8 cellular contexts compared by ENCODE assay signal in genomic region chr3:177538743-177539730, GRCh38.
DNase-seq lines count a peak whose midpoint lies in the region; ATAC-seq and TF ChIP-seq lines count a peak whose summit lies in the region.

No MANE protein-coding gene starts in this region.

- H3K79me2 ChIP-seq in PC-3 (ENCODE audit: low read length) = no peaks in the 10 kb centered on the region

- H3K36me3 ChIP-seq in PC-3 (ENCODE audit: low read depth, low read length) (no peaks in the 10 kb centered on the region), right atrium auricular region (no peaks in the 10 kb centered on the region)

- POLR2A ChIA-PET in PC-3 (lab: Charles Lee; ENCODE audit: unreplicated experiment) = no interaction called here

- no peak overlapping the region for H3K9ac ChIP-seq in PC-3 (ENCODE audit: low read length)

- 0 out of 2 replicates have a peak overlapping the region, but pooled peaks have one; percentile 9 for H2AFZ ChIP-seq in PC-3 (ENCODE audit: low read length)

- H3K27me3 Mint-ChIP-seq in natural killer cell treated with Interleukin-12 subunit alpha and Interleukin-12 subunit beta and Interleukin-15 and Interleukin-18, amount 100 ng/mL, for 72 hours = no peaks in the 10 kb centered on the region

- H3K9me3 Mint-ChIP-seq in natural killer cell treated with Interleukin-12 subunit alpha and Interleukin-12 subunit beta and Interleukin-15 and Interleukin-18, amount 100 ng/mL, for 72 hours = no peaks in the 10 kb centered on the region

- H3K4me1 ChIP-seq in PC-3 (ENCODE audit: insufficient read depth, low read length) = peaks cover 5% of the 10 kb centered on the region; the same call in 1 of the 2 replicates
- peaks cover 0 to 23% of the 10 kb centered on the region in 2 donors for H3K4me1 ChIP-seq in right atrium auricular region

- H3K4me1 Mint-ChIP-seq in natural killer cell treated with Interleukin-12 subunit alpha and Interleukin-12 subunit beta and Interleukin-15 and Interleukin-18, amount 100 ng/mL, for 72 hours (ENCODE audit: low read depth in 2 of 2) = peaks cover 26 to 30% of the 10 kb centered on the region in 2 donors

- CTCF ChIA-PET in PC-3 (lab: Charles Lee) = no interaction called here

- H3K9me2 ChIP-seq in PC-3 (replicated peaks; ENCODE audit: low read length) = no peaks in the 10 kb centered on the region

- no peaks in the 10 kb centered on the region for H3K9me3 ChIP-seq in PC-3 (ENCODE audit: low read length)
- no peaks in the 10 kb centered on the region for H3K9me3 ChIP-seq in right atrium auricular region

- H3K4me2 ChIP-seq in PC-3 (ENCODE audit: low read length) = no peak overlapping the region

- H3K27ac Mint-ChIP-seq in natural killer cell treated with Interleukin-12 subunit alpha and Interleukin-12 subunit beta and Interleukin-15 and Interleukin-18, amount 100 ng/mL, for 72 hours = peak overlapping the region; percentile 56 to 70

- no TSS peak for BruUV-seq in PC-3 (replicated peaks; lab: Mats Ljungman, UMichigan)

- H3K4me3 Mint-ChIP-seq in natural killer cell treated with Interleukin-12 subunit alpha and Interleukin-12 subunit beta and Interleukin-15 and Interleukin-18, amount 100 ng/mL, for 72 hours = peak overlapping the region; percentile 67

- peak; percentile 94 for ATAC-seq in HG02852 (IDR thresholded peaks at IDR 0.05; ENCODE audit: unreplicated experiment)
- ATAC-seq in PC-3 = no peak
- ATAC-seq in natural killer cell treated with Interleukin-12 subunit alpha and Interleukin-12 subunit beta and Interleukin-15 and Interleukin-18, amount 100 ng/mL, for 72 hours = peak in 1 of 2 donors; percentile 56

- intact Hi-C loops in PC-3 (cut with micrococcal nuclease) = no loop called here
- intact Hi-C loops in posterior vena cava (cut with DNase I) = no loop called here

- H4K20me1 ChIP-seq in PC-3 (ENCODE audit: low read length) = no peaks in the 10 kb centered on the region

- no peaks in the 10 kb centered on the region for H3K36me3 Mint-ChIP-seq in natural killer cell treated with Interleukin-12 subunit alpha and Interleukin-12 subunit beta and Interleukin-15 and Interleukin-18, amount 100 ng/mL, for 72 hours

- H3K4me3 ChIP-seq in PC-3 (ENCODE audit: low read length) (no peak overlapping the region), right atrium auricular region (no peak overlapping the region)

- H3F3A ChIP-seq in PC-3 (ENCODE audit: low read length, unreplicated experiment) = no peaks in the 10 kb centered on the region

- DNase-seq in SKM-1 treated with dmso at 0.1 percent for 144 hours (lab: John Stamatoyannopoulos, UW; ENCODE audit: unreplicated experiment) (peak; percentile 17), SKM-1 (lab: John Stamatoyannopoulos, UW; ENCODE audit: unreplicated experiment) (no peak), PC-3 (peak; percentile 20), posterior vena cava (ENCODE audit: low spot score) (no peak), amygdala (lab: John Stamatoyannopoulos, UW) (no peak), right atrium auricular region (ENCODE audit: low spot score) (no peak)
- DNase-seq in natural killer cell treated with Interleukin-12 subunit alpha and Interleukin-12 subunit beta and Interleukin-15 and Interleukin-18, amount 100 ng/mL, for 72 hours (ENCODE audit: low spot score) = no peak

- no peak overlapping the region for H3K27ac ChIP-seq in PC-3 (ENCODE audit: low read length)
- no peak overlapping the region for H3K27ac ChIP-seq in right atrium auricular region

- TF ChIP-seq CTCF in PC-3 (conservative IDR thresholded peaks at IDR 0.05; ENCODE audit: low read depth, low read length) (no peak), right atrium auricular region (IDR thresholded peaks at IDR 0.05) (no peak)

- no peaks in the 10 kb centered on the region for H3K27me3 ChIP-seq in PC-3 (ENCODE audit: low read length)
- no peaks in the 10 kb centered on the region for H3K27me3 ChIP-seq in right atrium auricular region

Comparison
In these comparisons a context has a peak if more than half of its experiments do, and no peak if none do; other contexts are left out.
1. DNase-seq: peak in SKM-1 treated with dmso at 0.1 percent for 144 hours (single experiment) and PC-3 (single experiment); none in SKM-1 (single experiment), natural killer cell treated with Interleukin-12 subunit alpha and Interleukin-12 subunit beta and Interleukin-15 and Interleukin-18, amount 100 ng/mL, for 72 hours (single experiment), posterior vena cava (single experiment), amygdala (0 of 56) and right atrium auricular region (single experiment).